Comparison of ENCODE assay signal across 1 cellular context in the genomic region with DNA sequence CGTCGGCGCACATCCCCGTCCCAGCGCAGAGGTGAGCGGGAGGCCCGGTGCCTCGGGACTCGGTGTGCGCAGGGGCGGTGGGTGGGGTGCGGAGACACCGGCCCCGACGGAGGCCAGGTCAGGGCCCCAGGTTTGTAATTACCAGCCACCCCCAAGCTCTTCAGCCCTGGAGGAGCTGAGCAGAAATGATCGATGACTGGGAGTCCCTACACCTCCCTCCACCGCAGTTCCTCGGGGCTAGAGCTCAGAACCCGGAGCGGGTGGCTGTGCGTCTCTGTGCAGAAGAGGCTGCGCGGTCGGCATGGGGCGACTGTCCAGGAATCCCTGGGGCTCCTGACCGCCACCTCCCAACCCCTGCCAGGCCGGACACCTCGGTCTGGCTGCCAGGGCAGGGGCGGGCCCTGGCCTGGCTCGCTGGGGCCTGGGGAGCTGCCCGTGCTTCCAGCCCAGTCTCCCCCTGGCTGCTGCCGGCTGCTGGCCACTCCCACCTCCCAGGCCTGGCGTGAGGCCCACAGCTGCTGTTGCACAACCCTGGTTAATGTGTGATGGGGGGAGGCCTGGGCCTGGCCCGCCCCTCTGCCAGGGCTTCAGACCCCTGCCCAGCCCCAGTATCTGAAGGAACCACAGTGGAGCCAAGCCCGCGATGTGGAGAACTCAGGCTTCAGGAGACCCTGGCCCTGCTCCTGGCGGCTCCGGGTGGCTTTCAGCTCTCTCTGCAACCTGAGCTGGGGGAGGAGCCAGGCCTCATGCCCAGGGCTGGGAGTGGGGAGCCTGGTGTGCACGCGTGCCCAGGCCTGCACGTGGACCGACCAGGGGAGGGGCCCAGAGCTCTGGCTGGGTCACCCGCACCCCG.
A peak's percentile ranks its signal among the peaks of the same experiment; 100 is the strongest.
TF ChIP-seq lines count a peak whose summit lies in the region.

No MANE protein-coding gene starts in this region.

TF ChIP-seq in HEK293, 187 proteins besides CTCF, POLR2A, EP300 and RAD21 (continued from another document and continues in another):
- TF ChIP-seq, protein P1, sequence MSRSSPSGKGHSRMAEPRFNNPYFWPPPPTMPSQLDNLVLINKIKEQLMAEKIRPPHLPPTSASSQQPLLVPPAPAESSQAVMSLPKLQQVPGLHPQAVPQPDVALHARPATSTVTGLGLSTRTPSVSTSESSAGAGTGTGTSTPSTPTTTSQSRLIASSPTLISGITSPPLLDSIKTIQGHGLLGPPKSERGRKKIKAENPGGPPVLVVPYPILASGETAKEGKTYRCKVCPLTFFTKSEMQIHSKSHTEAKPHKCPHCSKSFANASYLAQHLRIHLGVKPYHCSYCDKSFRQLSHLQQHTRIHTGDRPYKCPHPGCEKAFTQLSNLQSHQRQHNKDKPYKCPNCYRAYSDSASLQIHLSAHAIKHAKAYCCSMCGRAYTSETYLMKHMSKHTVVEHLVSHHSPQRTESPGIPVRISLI (tag by site-specific recombination; IDR thresholded peaks at IDR 0.05), result no peak
- TF ChIP-seq YY1 (tag by site-specific recombination; IDR thresholded peaks at IDR 0.05) (no peak), KLF1 (tag by site-specific recombination; IDR thresholded peaks at IDR 0.05) (0 out of 2 replicates have a peak, but pooled peaks have one; percentile 29), ZBTB44 (tag by site-specific recombination; IDR thresholded peaks at IDR 0.05) (no peak), AEBP2 (tag by site-specific recombination; IDR thresholded peaks at IDR 0.05; ENCODE audit: borderline replicate concordance) (no peak), ZBTB7A (tag by site-specific recombination; IDR thresholded peaks at IDR 0.05; ENCODE audit: low read depth) (peak; percentile 44; the same call in 1 of the 2 replicates), ZNF350 (tag by site-specific recombination; IDR thresholded peaks at IDR 0.05) (no peak), ELK4 (IDR thresholded peaks at IDR 0.05; ENCODE audit: borderline replicate concordance, low read depth, low read length) (no peak), MEIS1 (CRISPR knock-in tag; IDR thresholded peaks at IDR 0.05; ENCODE audit: borderline replicate concordance) (no peak), BCL6B (tag by site-specific recombination; IDR thresholded peaks at IDR 0.05) (0 out of 2 replicates have a peak, but pooled peaks have one; percentile 38), GFI1B (tag by site-specific recombination; IDR thresholded peaks at IDR 0.05) (no peak), PRDM2 (tag by site-specific recombination; IDR thresholded peaks at IDR 0.05; ENCODE audit: borderline replicate concordance) (no peak; the same call in 1 of the 2 replicates), ZNF544 (tag by site-specific recombination; IDR thresholded peaks at IDR 0.05) (no peak), SCRT2 (tag by site-specific recombination; IDR thresholded peaks at IDR 0.05) (peak; percentile 78), ZNF2 (tag by site-specific recombination; IDR thresholded peaks at IDR 0.05) (no peak), ZXDB (tag by site-specific recombination; IDR thresholded peaks at IDR 0.05) (peak; percentile 84), REPIN1 (tag by site-specific recombination; IDR thresholded peaks at IDR 0.05; ENCODE audit: low read depth) (no peak), ZNF133 (tag by site-specific recombination; IDR thresholded peaks at IDR 0.05) (no peak), ZNF521 (tag by site-specific recombination; IDR thresholded peaks at IDR 0.05) (no peak), ZNF626 (tag by site-specific recombination; IDR thresholded peaks at IDR 0.05) (no peak), ZSCAN18 (tag by site-specific recombination; IDR thresholded peaks at IDR 0.05) (no peak), ZNF501 (tag by site-specific recombination; IDR thresholded peaks at IDR 0.05) (no peak), ZNF391 (tag by site-specific recombination; IDR thresholded peaks at IDR 0.05; ENCODE audit: borderline replicate concordance, low read depth) (no peak), ZNF157 (tag by site-specific recombination; IDR thresholded peaks at IDR 0.05) (no peak), ZNF629 (tag by site-specific recombination; IDR thresholded peaks at IDR 0.05) (no peak), HOXD13 (CRISPR knock-in tag; IDR thresholded peaks at IDR 0.05; ENCODE audit: borderline replicate concordance) (no peak), ZNF768 (tag by site-specific recombination; IDR thresholded peaks at IDR 0.05) (no peak; the same call in 1 of the 2 replicates), SALL2 (tag by site-specific recombination; IDR thresholded peaks at IDR 0.05; ENCODE audit: borderline replicate concordance) (no peak), BCL11B (tag by site-specific recombination; IDR thresholded peaks at IDR 0.05; ENCODE audit: low read depth) (no peak), ZBTB1 (tag by site-specific recombination; IDR thresholded peaks at IDR 0.05) (no peak), GLIS1 (tag by site-specific recombination; IDR thresholded peaks at IDR 0.05) (peak; percentile 63), ZNF221 (tag by site-specific recombination; IDR thresholded peaks at IDR 0.05; ENCODE audit: borderline replicate concordance) (no peak), ZNF37A (tag by site-specific recombination; IDR thresholded peaks at IDR 0.05) (no peak), ZBTB48 (tag by site-specific recombination; IDR thresholded peaks at IDR 0.05) (0 out of 2 replicates have a peak, but pooled peaks have one; percentile 15), SETDB1 (IDR thresholded peaks at IDR 0.05; ENCODE audit: insufficient read length, low read length) (no peak), TRIM28 (IDR thresholded peaks at IDR 0.05; ENCODE audit: borderline replicate concordance, low read length) (no peak), ZNF514 (tag by site-specific recombination; IDR thresholded peaks at IDR 0.05) (no peak), ZNF175 (tag by site-specific recombination; IDR thresholded peaks at IDR 0.05) (no peak), ZNF660 (tag by site-specific recombination; IDR thresholded peaks at IDR 0.05) (no peak), ZNF654 (tag by site-specific recombination; IDR thresholded peaks at IDR 0.05; ENCODE audit: low read depth) (no peak), KLF9 (tag by site-specific recombination; IDR thresholded peaks at IDR 0.05; ENCODE audit: low read depth) (peak; percentile 93)
- TF ChIP-seq, protein P2, sequence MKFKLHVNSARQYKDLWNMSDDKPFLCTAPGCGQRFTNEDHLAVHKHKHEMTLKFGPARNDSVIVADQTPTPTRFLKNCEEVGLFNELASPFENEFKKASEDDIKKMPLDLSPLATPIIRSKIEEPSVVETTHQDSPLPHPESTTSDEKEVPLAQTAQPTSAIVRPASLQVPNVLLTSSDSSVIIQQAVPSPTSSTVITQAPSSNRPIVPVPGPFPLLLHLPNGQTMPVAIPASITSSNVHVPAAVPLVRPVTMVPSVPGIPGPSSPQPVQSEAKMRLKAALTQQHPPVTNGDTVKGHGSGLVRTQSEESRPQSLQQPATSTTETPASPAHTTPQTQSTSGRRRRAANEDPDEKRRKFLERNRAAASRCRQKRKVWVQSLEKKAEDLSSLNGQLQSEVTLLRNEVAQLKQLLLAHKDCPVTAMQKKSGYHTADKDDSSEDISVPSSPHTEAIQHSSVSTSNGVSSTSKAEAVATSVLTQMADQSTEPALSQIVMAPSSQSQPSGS (tag by site-specific recombination; IDR thresholded peaks at IDR 0.05; ENCODE audit: low read depth), result no peak
- TF ChIP-seq, protein P3, sequence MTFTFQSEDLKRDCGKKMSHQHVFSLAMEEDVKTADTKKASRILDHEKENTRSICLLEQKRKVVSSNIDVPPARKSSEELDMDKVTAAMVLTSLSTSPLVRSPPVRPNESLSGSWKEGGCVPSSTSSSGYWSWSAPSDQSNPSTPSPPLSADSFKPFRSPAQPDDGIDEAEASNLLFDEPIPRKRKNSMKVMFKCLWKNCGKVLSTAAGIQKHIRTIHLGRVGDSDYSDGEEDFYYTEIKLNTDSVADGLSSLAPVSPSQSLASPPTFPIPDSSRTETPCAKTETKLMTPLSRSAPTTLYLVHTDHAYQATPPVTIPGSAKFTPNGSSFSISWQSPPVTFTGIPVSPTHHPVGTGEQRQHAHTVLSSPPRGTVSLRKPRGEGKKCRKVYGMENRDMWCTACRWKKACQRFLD (tag by site-specific recombination; IDR thresholded peaks at IDR 0.05), result no peak
